In genomic region chr4:1218892-1219552, GRCh38 we compare ENCODE assay signal across 9 cellular contexts. TPM values are rescaled to one million over a fixed set of nuclear protein-coding genes. Genes with fewer than 3 reads are reported as not detected.
DNase-seq lines count a peak whose midpoint lies in the region; ATAC-seq and TF ChIP-seq lines count a peak whose summit lies in the region.
"Had no signal": no experiment of that assay in that cellular context is flagged by ENCODE, and none has a peak within 500 bp of the region (broad histone marks: within the 10 kb centered on the region; RNA-seq: fewer than 3 reads in every experiment).

No MANE protein-coding gene starts in this region.

- peaks cover 40% of the 10 kb centered on the region for H3K4me1 Mint-ChIP-seq in central memory CD8-positive, alpha-beta T cell

- TF ChIP-seq POLR2A in lower leg skin (IDR thresholded peaks at IDR 0.05): no peak
- TF ChIP-seq POLR2A in right lobe of liver (IDR thresholded peaks at IDR 0.05): no peak

- H3K4me3 ChIP-seq in GM12864 (ENCODE audit: low read depth, low read length) (peak overlapping the region; percentile 9; the same call in 1 of the 2 replicates), lower leg skin (ENCODE audit: low read depth, poor library complexity, severe bottlenecking) (no peak overlapping the region), right lobe of liver (no peak overlapping the region)
- H3K4me3 ChIP-seq: thoracic aorta had no signal

- H3K27me3 Mint-ChIP-seq in central memory CD8-positive, alpha-beta T cell: no peaks in the 10 kb centered on the region

- H3K4me3 Mint-ChIP-seq in central memory CD8-positive, alpha-beta T cell: peak overlapping the region; percentile 14

- no peak for TF ChIP-seq CTCF in GM12864 (IDR thresholded peaks at IDR 0.05; ENCODE audit: low read depth, low read length, missing control alignments)
- no peak for TF ChIP-seq CTCF in lower leg skin (IDR thresholded peaks at IDR 0.05)
- TF ChIP-seq CTCF in right lobe of liver (IDR thresholded peaks at IDR 0.05): no peak

- 59 to 68% methylated on average over 12 of the region's 12 CpGs for WGBS in lower leg skin, 2 donors
- 60% methylated on average over 12 of the region's 12 CpGs for WGBS in right lobe of liver (ENCODE audit: insufficient coverage, low coverage, low lambda C conversion rate, missing lambda C conversion rate)

- intact Hi-C loops in lower leg skin (cut with DNase I; ENCODE audit: low total_unique reads) (no loop called here), right lobe of liver (cut with DNase I) (no loop called here)

- H3K36me3 ChIP-seq in right lobe of liver: peaks cover 0 to 35% (median 20%) of the 10 kb centered on the region in 4 donors

- peak; percentile 65 for ATAC-seq in GM21381 (IDR thresholded peaks at IDR 0.05; ENCODE audit: unreplicated experiment)
- ATAC-seq in HG03520 (IDR thresholded peaks at IDR 0.05; ENCODE audit: unreplicated experiment): peak; percentile 54
- ATAC-seq in central memory CD8-positive, alpha-beta T cell (replicated peaks; ENCODE audit: extremely low read depth, poor library complexity, severe bottlenecking): no peak
- ATAC-seq in right lobe of liver: no peak

- H3K4me1 ChIP-seq in right lobe of liver: no peaks in the 10 kb centered on the region

- peaks cover 21% of the 10 kb centered on the region for H3K36me3 Mint-ChIP-seq in central memory CD8-positive, alpha-beta T cell (ENCODE audit: insufficient read depth)

- DNase-seq in GM12864 (ENCODE audit: low read depth) (peak; percentile 83), lower leg skin (ENCODE audit: low spot score in 2 of 2) (no peak), inferior parietal cortex (ENCODE audit: extremely low spot score) (no peak), right lobe of liver (no peak)
- no peak for DNase-seq in central memory CD8-positive, alpha-beta T cell (ENCODE audit: low spot score in 2 of 2)
- DNase-seq in stimulated activated CD4-positive, alpha-beta T cell treated with anti-CD3 and anti-CD28 coated beads, Interleukin-12 subunit alpha, Interleukin-12 subunit beta, amount 100 ng/mL, for 4 hours: no peak

- no peaks in the 10 kb centered on the region for H3K27me3 ChIP-seq in right lobe of liver

- H3K9me3 ChIP-seq in right lobe of liver: no peaks in the 10 kb centered on the region
- H3K9me3 ChIP-seq: thoracic aorta had no signal

- H3K27ac Mint-ChIP-seq in central memory CD8-positive, alpha-beta T cell (ENCODE audit: low read depth): peak overlapping the region; percentile 74

- no peak overlapping the region for H3K27ac ChIP-seq in right lobe of liver
- H3K27ac ChIP-seq: thoracic aorta had no signal

- H3K9me3 Mint-ChIP-seq in central memory CD8-positive, alpha-beta T cell: no peaks in the 10 kb centered on the region

RNA-seq across cellular contexts. Expression of gene CTBP1, which starts 29.9 kb away (rescaled TPM):
- total RNA-seq in lower leg skin (100 to 1,000 TPM; 124 to 195 (median 148) TPM), right lobe of liver (10 to 100 TPM; 74.8 to 85.5 (median 79.4) TPM)

RNA-seq across cellular contexts. Expression of gene SPON2, which starts 46.6 kb away (rescaled TPM):
- total RNA-seq in lower leg skin (10 to 100 TPM; 19.1 to 39.8 (median 32.8) TPM), right lobe of liver (100 to 1,000 TPM in 3 of 6 experiments, 10 to 100 TPM in 3; 41.9 to 138 (median 99.9) TPM)

Comparison
In these comparisons a context has a peak if more than half of its experiments do, and no peak if none do; other contexts are left out.
1. ATAC-seq: peak in GM21381 (single experiment) and HG03520 (single experiment); none in central memory CD8-positive, alpha-beta T cell (single experiment) and right lobe of liver (0 of 4).